ENCODE assay signal across 15 cellular contexts in genomic region chr20:2794866-2795447, GRCh38. TPM values are rescaled to one million over a fixed set of nuclear protein-coding genes. Genes with fewer than 3 reads are reported as not detected.
A peak's percentile ranks its signal among the peaks of the same experiment; 100 is the strongest.
DNase-seq lines count a peak whose midpoint lies in the region; TF ChIP-seq lines count a peak whose summit lies in the region.
"Had no signal": no experiment of that assay in that cellular context is flagged by ENCODE, and none has a peak within 500 bp of the region (broad histone marks: within the 10 kb centered on the region; RNA-seq: fewer than 3 reads in every experiment).

No MANE protein-coding gene starts in this region.

- H3K36me3 ChIP-seq in osteoblast (ENCODE audit: insufficient read depth, low read length) (no peaks in the 10 kb centered on the region), tibial artery (no peaks in the 10 kb centered on the region)

- H3K9me3 ChIP-seq in osteoblast (ENCODE audit: low read depth, low read length) (no peaks in the 10 kb centered on the region), tibial artery (no peaks in the 10 kb centered on the region)

- H3K4me1 ChIP-seq in osteoblast (ENCODE audit: insufficient read depth, low read length) (no peaks in the 10 kb centered on the region), tibial artery (peaks cover 0 to 11% (median 6%) of the 10 kb centered on the region in 4 donors)

- DNase-seq in NCI-H748 (lab: John Stamatoyannopoulos, UW; ENCODE audit: unreplicated experiment) (peak; percentile 43), NCI-H748 treated with DMSO at 0.1 percent for 48 hours (lab: John Stamatoyannopoulos, UW) (no peak), GM13977 (ENCODE audit: low spot score) (peak; percentile 9), NCI-H69 (lab: John Stamatoyannopoulos, UW) (peak; percentile 19), osteoblast (ENCODE audit: insufficient read length, low spot score, missing footprints) (peak; percentile 78), tibial artery (no peak), NCI-H446 (lab: John Stamatoyannopoulos, UW) (no peak)
- DNase-seq in activated CD4-positive, alpha-beta T cell treated with anti-CD3 and anti-CD28 coated beads for 4 hours = no peak
- DNase-seq: CD8-positive, alpha-beta T cell; COR-L47; DMS153; GF-D8; HCEC 1CT had no signal

- in situ Hi-C loops in GM13977 (cut with MboI; ENCODE audit: low pct_unique_long_range_greater_than_20kb, low sequenced_read_pairs, unreplicated experiment) = no loop called here

- no peak overlapping the region for H3K4me2 ChIP-seq in osteoblast (ENCODE audit: insufficient read depth, low read length)

- H3K79me2 ChIP-seq in osteoblast (ENCODE audit: insufficient read depth, low read length) = no peaks in the 10 kb centered on the region

- H3K4me3 ChIP-seq in osteoblast (ENCODE audit: insufficient read depth, low read length) (no peak overlapping the region), tibial artery (no peak overlapping the region)

- H3K27me3 ChIP-seq in osteoblast (ENCODE audit: insufficient read depth, low read length) (peaks cover 56% of the 10 kb centered on the region), tibial artery (peaks cover 0 to 85% of the 10 kb centered on the region in 2 donors)

- TF ChIP-seq CTCF in GM13977 (IDR thresholded peaks at IDR 0.05; ENCODE audit: extremely low read depth, insufficient read depth, missing control alignments) = no peak
- TF ChIP-seq CTCF in osteoblast (IDR thresholded peaks at IDR 0.05; ENCODE audit: extremely low read depth, low read depth, low read length) = no peak
- TF ChIP-seq CTCF in tibial artery (IDR thresholded peaks at IDR 0.05) = no peak

- H3K27ac ChIP-seq in osteoblast (ENCODE audit: low read depth, low read length) = no peak overlapping the region
- no peak overlapping the region for H3K27ac ChIP-seq in tibial artery
- H3K27ac ChIP-seq: HL-60 had no signal

- H2AFZ ChIP-seq in osteoblast (ENCODE audit: low read length) = no peak overlapping the region

- intact Hi-C loops in tibial artery (cut with DNase I; ENCODE audit: low total_unique reads) = no loop called here

- H4K20me1 ChIP-seq in osteoblast (ENCODE audit: insufficient read depth, low read length) = peaks cover 3% of the 10 kb centered on the region

RNA-seq across cellular contexts. Expression of gene CPXM1, which starts 5.5 kb away (rescaled TPM):
- total RNA-seq in osteoblast = under 0.01 and 0.88 TPM in 2 replicates
- total RNA-seq: H4 had no signal

RNA-seq across cellular contexts. Expression of gene C20orf141, which starts 19.8 kb away (rescaled TPM):
- 0.29 and 0.36 TPM in 2 replicates for total RNA-seq in osteoblast
- total RNA-seq: CD8-positive, alpha-beta T cell; H4 had no signal

RNA-seq across cellular contexts. Expression of gene TMEM239, which starts 21.2 kb away (rescaled TPM):
- total RNA-seq in osteoblast = under 0.01 TPM in 1 of 2 replicates, not detected in the other
- total RNA-seq: CD8-positive, alpha-beta T cell; H4 had no signal

RNA-seq across cellular contexts. Expression of gene PCED1A, which starts 45.5 kb away (rescaled TPM):
- 21.5 and 24.2 TPM in 2 replicates for total RNA-seq in osteoblast

RNA-seq across cellular contexts. Expression of gene VPS16, which starts 45.6 kb away (rescaled TPM):
- total RNA-seq in osteoblast = 36.2 and 40.1 TPM in 2 replicates

Comparison
In these comparisons a context has a peak if more than half of its experiments do, and no peak if none do; other contexts are left out.
1. DNase-seq: peak in NCI-H748 (single experiment), GM13977 (single experiment), NCI-H69 (single experiment) and osteoblast (single experiment); none in NCI-H748 treated with DMSO at 0.1 percent for 48 hours (single experiment), activated CD4-positive, alpha-beta T cell treated with anti-CD3 and anti-CD28 coated beads for 4 hours (0 of 2), tibial artery (0 of 2) and NCI-H446 (0 of 2).